ENCODE assay signal across 35 cellular contexts in genomic region chr2:34372967-34373366, GRCh38.
"Had no signal": no experiment of that assay in that cellular context is flagged by ENCODE, and none has a peak within 500 bp of the region (broad histone marks: within the 10 kb centered on the region; RNA-seq: fewer than 3 reads in every experiment).

No MANE protein-coding gene starts in this region.

- H3K9me3 ChIP-seq: MG63 had no signal

- DNase-seq: Karpas-422, Kasumi-1, MG63, MM.1S, MV-4-11, NCI-H1048, NCI-H1092, NCI-H1092 treated with DMSO at 0.1 percent for 48 hours, NCI-H1105, NCI-H1105 treated with DMSO at 0.1 percent for 48 hours, NCI-H1417, NCI-H1417 treated with DMSO at 0.1 percent for 48 hours, NCI-H1436, NCI-H1436 treated with DMSO at 0.1 percent for 48 hours, NCI-H146, NCI-H1694, NCI-H1694 treated with DMSO at 0.1 percent for 48 hours, NCI-H187, NCI-H187 treated with DMSO at 0.1 percent for 48 hours, NCI-H1930, NCI-H2029, NCI-H2029 treated with DMSO at 0.1 percent for 48 hours, NCI-H2081, NCI-H2081 treated with DMSO at 0.1 percent for 48 hours, NCI-H2107, NCI-H2171, NCI-H2171 treated with DMSO at 0.1 percent for 48 hours, NCI-H2227 treated with DMSO at 0.1 percent for 48 hours, NCI-H226, NCI-H345, NCI-H446, NCI-H446 treated with DMSO at 0.1 percent for 48 hours, NCI-H510A, NCI-H510A treated with DMSO at 0.1 percent for 48 hours, NCI-H524 had no signal

- H3K4me3 ChIP-seq: MG63 had no signal

- H3K27me3 ChIP-seq: MG63 had no signal

- H3K36me3 ChIP-seq: MG63 had no signal
